24 cellular contexts compared by ENCODE assay signal in genomic region chr17:67417507-67417906, GRCh38. TPM values are rescaled to one million over a fixed set of nuclear protein-coding genes. Genes with fewer than 3 reads are reported as not detected.
DNase-seq lines count a peak whose midpoint lies in the region; ATAC-seq and TF ChIP-seq lines count a peak whose summit lies in the region.
"Had no signal": no experiment of that assay in that cellular context is flagged by ENCODE, and none has a peak within 500 bp of the region (broad histone marks: within the 10 kb centered on the region; RNA-seq: fewer than 3 reads in every experiment).

No MANE protein-coding gene starts in this region.

- H3K4me3 ChIP-seq in body of pancreas (no peak overlapping the region), upper lobe of right lung (no peak overlapping the region)
- H3K4me3 ChIP-seq: GM12878, Peyer's patch, SK-N-MC had no signal

- H3K36me3 Mint-ChIP-seq in natural killer cell treated with Interleukin-12 subunit alpha and Interleukin-12 subunit beta and Interleukin-15 and Interleukin-18, amount 100 ng/mL, for 72 hours: no peaks in the 10 kb centered on the region
- no peaks in the 10 kb centered on the region for H3K36me3 Mint-ChIP-seq in natural killer cell

- H3K27me3 ChIP-seq in body of pancreas (no peaks in the 10 kb centered on the region), upper lobe of right lung (no peaks in the 10 kb centered on the region)
- H3K27me3 ChIP-seq: Peyer's patch had no signal

- TF ChIP-seq CTCF in natural killer cell (IDR thresholded peaks at IDR 0.05): no peak
- TF ChIP-seq CTCF in body of pancreas (IDR thresholded peaks at IDR 0.05): no peak
- no peak for TF ChIP-seq CTCF in upper lobe of right lung (IDR thresholded peaks at IDR 0.05)

- H3K9me3 Mint-ChIP-seq in natural killer cell treated with Interleukin-12 subunit alpha and Interleukin-12 subunit beta and Interleukin-15 and Interleukin-18, amount 100 ng/mL, for 72 hours: no peaks in the 10 kb centered on the region
- H3K9me3 Mint-ChIP-seq in natural killer cell: no peaks in the 10 kb centered on the region

- no peak overlapping the region for H3K4me3 Mint-ChIP-seq in natural killer cell treated with Interleukin-12 subunit alpha and Interleukin-12 subunit beta and Interleukin-15 and Interleukin-18, amount 100 ng/mL, for 72 hours
- H3K4me3 Mint-ChIP-seq in natural killer cell: no peak overlapping the region

- no peak for ATAC-seq in natural killer cell treated with Interleukin-12 subunit alpha and Interleukin-12 subunit beta and Interleukin-15 and Interleukin-18, amount 100 ng/mL, for 72 hours
- ATAC-seq in natural killer cell: no peak
- peak; percentile 28 for ATAC-seq in body of pancreas
- ATAC-seq in upper lobe of right lung: peak; percentile 59
- ATAC-seq: GM12878, Right ventricle myocardium inferior had no signal

- no peaks in the 10 kb centered on the region for H3K27me3 Mint-ChIP-seq in natural killer cell treated with Interleukin-12 subunit alpha and Interleukin-12 subunit beta and Interleukin-15 and Interleukin-18, amount 100 ng/mL, for 72 hours
- H3K27me3 Mint-ChIP-seq in natural killer cell (ENCODE audit: low read depth in 2 of 2): no peaks in the 10 kb centered on the region

- 92% methylated on average over 1 of the region's 1 CpG for WGBS in body of pancreas, 2 donors

- TF ChIP-seq POLR2A in body of pancreas (IDR thresholded peaks at IDR 0.05): no peak

- DNase-seq in DMS53 (lab: John Stamatoyannopoulos, UW) (peak; percentile 32), DMS53 treated with DMSO at 0.1 percent for 48 hours (lab: John Stamatoyannopoulos, UW; ENCODE audit: unreplicated experiment) (no peak), natural killer cell (no peak), body of pancreas (peak in 3 of 4 donors; percentile 25 to 59 (median 33)), upper lobe of right lung (no peak), NCI-H82 (lab: John Stamatoyannopoulos, UW) (no peak), hepatic stellate cell (ENCODE audit: low spot score) (no peak)
- no peak for DNase-seq in natural killer cell treated with Interleukin-12 subunit alpha and Interleukin-12 subunit beta and Interleukin-15 and Interleukin-18, amount 100 ng/mL, for 72 hours (ENCODE audit: low spot score)
- DNase-seq: AML-193, Caco-2, EL, GOT3, KG1, NCI-H1417 treated with DMSO at 0.1 percent for 48 hours, NCI-H187 treated with DMSO at 0.1 percent for 48 hours, NCI-H2171, NCI-H446 treated with DMSO at 0.1 percent for 48 hours, NCI-H69, Peyer's patch had no signal

- H3K4me1 Mint-ChIP-seq in natural killer cell treated with Interleukin-12 subunit alpha and Interleukin-12 subunit beta and Interleukin-15 and Interleukin-18, amount 100 ng/mL, for 72 hours (ENCODE audit: low read depth in 2 of 2): peaks cover 44 to 70% of the 10 kb centered on the region in 2 donors
- peaks cover 61 to 78% of the 10 kb centered on the region in 2 donors for H3K4me1 Mint-ChIP-seq in natural killer cell

- intact Hi-C loops in natural killer cell (cut with micrococcal nuclease) (no loop called here), body of pancreas (cut with DNase I) (no loop called here), upper lobe of right lung (cut with DNase I) (no loop called here)

- peaks cover 30% of the 10 kb centered on the region for H3K4me1 ChIP-seq in body of pancreas
- H3K4me1 ChIP-seq in upper lobe of right lung: peaks cover 11% of the 10 kb centered on the region
- H3K4me1 ChIP-seq: Caco-2 had no signal

- peak overlapping the region in 2 of 4 donors; percentile 34 to 39 for H3K27ac ChIP-seq in body of pancreas
- no peak overlapping the region for H3K27ac ChIP-seq in upper lobe of right lung
- H3K27ac ChIP-seq: 22Rv1, C4-2B, Peyer's patch, SK-N-MC had no signal

- no peaks in the 10 kb centered on the region for H3K36me3 ChIP-seq in body of pancreas (replicated peaks in 1 of 2; ENCODE audit: insufficient read depth in 1 of 2, low read depth in 2 of 2)
- no peaks in the 10 kb centered on the region for H3K36me3 ChIP-seq in upper lobe of right lung
- H3K36me3 ChIP-seq: Peyer's patch had no signal

- H3K27ac Mint-ChIP-seq in natural killer cell treated with Interleukin-12 subunit alpha and Interleukin-12 subunit beta and Interleukin-15 and Interleukin-18, amount 100 ng/mL, for 72 hours: peak overlapping the region; percentile 63 to 93
- H3K27ac Mint-ChIP-seq in natural killer cell: peak overlapping the region in 1 of 2 donors; percentile 29

- H3K9me3 ChIP-seq in body of pancreas: no peaks in the 10 kb centered on the region
- no peaks in the 10 kb centered on the region for H3K9me3 ChIP-seq in upper lobe of right lung
- H3K9me3 ChIP-seq: Caco-2, Peyer's patch had no signal

RNA-seq across cellular contexts. Expression of gene PITPNC1, which starts 40.4 kb away (rescaled TPM):
- 10 to 100 TPM; 73.9 to 81.9 TPM for total RNA-seq in natural killer cell treated with Interleukin-12 subunit alpha and Interleukin-12 subunit beta and Interleukin-15 and Interleukin-18, amount 100 ng/mL, for 72 hours
- total RNA-seq in natural killer cell (100 to 1,000 TPM; 150 to 185 (median 169) TPM), body of pancreas (10 to 100 TPM; 11.9 to 17.5 TPM), upper lobe of right lung (25.4 TPM)

RNA-seq across cellular contexts. Expression of gene PSMD12, which starts 51.1 kb away (rescaled TPM):
- 10 to 100 TPM; 87.3 to 90.5 TPM for total RNA-seq in natural killer cell treated with Interleukin-12 subunit alpha and Interleukin-12 subunit beta and Interleukin-15 and Interleukin-18, amount 100 ng/mL, for 72 hours
- 10 to 100 TPM; 57.4 to 58.2 (median 58.0) TPM for total RNA-seq in natural killer cell
- 10 to 100 TPM; 12.2 to 14.0 TPM for total RNA-seq in body of pancreas
- total RNA-seq in upper lobe of right lung: 43.8 TPM

Comparison
In these comparisons a context has a peak if more than half of its experiments do, and no peak if none do; other contexts are left out.
1. DNase-seq: peak in DMS53 (single experiment) and body of pancreas (3 of 4); none in DMS53 treated with DMSO at 0.1 percent for 48 hours (single experiment), natural killer cell treated with Interleukin-12 subunit alpha and Interleukin-12 subunit beta and Interleukin-15 and Interleukin-18, amount 100 ng/mL, for 72 hours (single experiment), natural killer cell (single experiment), upper lobe of right lung (single experiment), NCI-H82 (single experiment) and hepatic stellate cell (single experiment).
2. ATAC-seq: peak in body of pancreas (single experiment) and upper lobe of right lung (single experiment); none in natural killer cell treated with Interleukin-12 subunit alpha and Interleukin-12 subunit beta and Interleukin-15 and Interleukin-18, amount 100 ng/mL, for 72 hours (0 of 2) and natural killer cell (0 of 3).